16 cellular contexts compared by ENCODE assay signal in the genomic region with DNA sequence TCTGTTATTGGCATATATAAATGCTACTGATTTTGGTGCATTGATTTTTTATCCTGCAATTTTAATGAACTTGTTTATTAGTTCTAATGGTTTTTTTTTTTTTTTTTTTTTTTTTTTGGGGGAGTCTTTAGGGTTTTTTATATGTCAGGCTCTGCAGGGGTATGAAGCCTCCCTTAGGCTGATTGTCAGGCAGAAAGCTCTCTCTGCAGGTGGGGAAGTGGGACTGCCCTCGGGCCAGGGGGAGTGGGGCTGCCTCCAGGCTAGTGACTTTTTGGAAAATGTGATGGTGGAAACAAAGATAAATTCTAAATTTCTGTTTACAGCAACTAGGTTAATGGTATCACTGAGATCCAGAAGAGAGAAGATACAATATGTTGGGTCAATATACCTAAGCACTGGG. TPM values are rescaled to one million over a fixed set of nuclear protein-coding genes. Genes with fewer than 3 reads are reported as not detected.
DNase-seq lines count a peak whose midpoint lies in the region; ATAC-seq, FAIRE-seq and TF ChIP-seq lines count a peak whose summit lies in the region.
"Had no signal": no experiment of that assay in that cellular context is flagged by ENCODE, and none has a peak within 500 bp of the region (broad histone marks: within the 10 kb centered on the region; RNA-seq: fewer than 3 reads in every experiment).

No MANE protein-coding gene starts in this region.

- H3K4ac ChIP-seq in H1 (replicated peaks; ENCODE audit: insufficient read length, low read depth, low read length): no peak overlapping the region

- no peaks in the 10 kb centered on the region for H3K79me1 ChIP-seq in H1 (ENCODE audit: low read depth, low read length)

- H4K91ac ChIP-seq in H1 (replicated peaks; ENCODE audit: insufficient read length, low read length): no peak overlapping the region

- H2BK5ac ChIP-seq in H1 (ENCODE audit: low read depth, low read length): no peak overlapping the region

- no peak overlapping the region for H2BK15ac ChIP-seq in H1 (ENCODE audit: low read length)

- H3K9ac ChIP-seq in H1 (replicated peaks in 1 of 4; ENCODE audit: extremely low read depth in 1 of 4, low read depth in 3 of 4, low read length in 3 of 4): no peak overlapping the region
- H3K9ac ChIP-seq in kidney (ENCODE audit: low read length in 2 of 2): no peak overlapping the region

- H3K4me1 ChIP-seq in H1 (replicated peaks in 1 of 4; ENCODE audit: control insufficient read depth in 3 of 4, insufficient read depth in 4 of 4, low read length in 3 of 4) (peaks cover 0 to 5% (median 0%) of the 10 kb centered on the region in 4 experiments; a peak in 1 of 7 replicates), kidney (ENCODE audit: control insufficient read depth in 1 of 2, insufficient read depth in 1 of 2, low read depth in 1 of 2, low read length in 2 of 2) (no peaks in the 10 kb centered on the region), osteoblast (ENCODE audit: insufficient read depth, low read length) (no peaks in the 10 kb centered on the region)
- H3K4me1 ChIP-seq: HAP-1 had no signal

- no peak for ATAC-seq in GM21515 (IDR thresholded peaks at IDR 0.05; ENCODE audit: unreplicated experiment)

- H3K36me3 ChIP-seq in H1 (ENCODE audit: control insufficient read depth in 2 of 4, insufficient read depth in 4 of 4, low read length in 3 of 4) (no peaks in the 10 kb centered on the region), kidney (ENCODE audit: control insufficient read depth in 1 of 2, insufficient read depth in 2 of 2, low read length in 2 of 2) (no peaks in the 10 kb centered on the region), osteoblast (ENCODE audit: insufficient read depth, low read length) (no peaks in the 10 kb centered on the region)
- H3K36me3 ChIP-seq: HAP-1 had no signal

- H2BK120ac ChIP-seq in H1 (replicated peaks; ENCODE audit: low read depth, low read length): no peak overlapping the region

- H3K9me3 ChIP-seq in H1 (ENCODE audit: insufficient read depth in 2 of 2, low read depth in 1 of 2, low read length in 1 of 2) (no peaks in the 10 kb centered on the region), kidney (ENCODE audit: control insufficient read depth in 1 of 2, low read length in 2 of 2) (no peaks in the 10 kb centered on the region), osteoblast (ENCODE audit: low read depth, low read length) (no peaks in the 10 kb centered on the region)
- H3K9me3 ChIP-seq: HAP-1 had no signal

- 54% methylated on average over 1 of the region's 1 CpG; no CpG with 5 or more reads in 1 of the 2 experiments for WGBS in H1 (ENCODE audit: extremely low coverage in 1 of 2, insufficient coverage in 1 of 2, insufficient read length in 1 of 2, insufficient replicate concordance in 2 of 2, low coverage in 1 of 2, low lambda C conversion rate in 2 of 2, missing lambda C conversion rate in 1 of 2), 2 experiments

- no peak overlapping the region for H2BK12ac ChIP-seq in H1 (ENCODE audit: low read depth, low read length)

- no peak overlapping the region for H3K56ac ChIP-seq in H1 (replicated peaks; ENCODE audit: insufficient read length, low read depth, low read length)

- H3K4me3 ChIP-seq in H1 (ENCODE audit: extremely low read depth in 1 of 4, insufficient read depth in 2 of 4, low read depth in 3 of 4, low read length in 4 of 4): no peak overlapping the region
- H3K4me3 ChIP-seq in kidney (ENCODE audit: low read length in 2 of 2): no peak overlapping the region
- no peak overlapping the region for H3K4me3 ChIP-seq in osteoblast (ENCODE audit: insufficient read depth, low read length)
- H3K4me3 ChIP-seq: HAP-1 had no signal

- TF ChIP-seq CTCF in H1 (IDR thresholded peaks at IDR 0.05; ENCODE audit: control extremely low read depth in 1 of 3, insufficient read depth in 1 of 3, low read depth in 1 of 3, low read length in 3 of 3) (no peak), kidney (IDR thresholded peaks at IDR 0.05; ENCODE audit: borderline replicate concordance, extremely low read depth, insufficient read depth) (no peak), osteoblast (IDR thresholded peaks at IDR 0.05; ENCODE audit: extremely low read depth, low read depth, low read length) (no peak)

- no peak overlapping the region for H2AK5ac ChIP-seq in H1 (ENCODE audit: low read depth, low read length)

- no peaks in the 10 kb centered on the region for H3K27me3 ChIP-seq in H1 (replicated peaks in 1 of 4; ENCODE audit: control insufficient read depth in 3 of 4, extremely low read depth in 1 of 4, insufficient read depth in 3 of 4, low read length in 3 of 4)
- no peaks in the 10 kb centered on the region for H3K27me3 ChIP-seq in osteoblast (ENCODE audit: insufficient read depth, low read length)

- no peak overlapping the region for H3K18ac ChIP-seq in H1 (ENCODE audit: extremely low read depth, low read length)

- POLR2A ChIA-PET in H1 (lab: Charles Lee; ENCODE audit: partially characterized antibody): no interaction called here

- H3K79me2 ChIP-seq in H1 (ENCODE audit: control insufficient read depth in 1 of 2, insufficient read depth in 2 of 2, low read length in 2 of 2) (no peaks in the 10 kb centered on the region), osteoblast (ENCODE audit: insufficient read depth, low read length) (no peaks in the 10 kb centered on the region)

- H3K4me2 ChIP-seq in H1 (ENCODE audit: insufficient read depth in 1 of 2, low read depth in 2 of 2, low read length in 2 of 2) (no peak overlapping the region), osteoblast (ENCODE audit: insufficient read depth, low read length) (no peak overlapping the region)

- H4K8ac ChIP-seq in H1 (ENCODE audit: extremely low read depth, insufficient read depth, low read length): no peak overlapping the region

- no peaks in the 10 kb centered on the region for H3K23me2 ChIP-seq in H1 (ENCODE audit: low read depth, low read length)

- H3K27ac ChIP-seq in H1 (ENCODE audit: low read depth, low read length): no peak overlapping the region
- H3K27ac ChIP-seq in kidney (ENCODE audit: low read depth in 2 of 2, low read length in 2 of 2): no peak overlapping the region
- H3K27ac ChIP-seq in osteoblast (ENCODE audit: low read depth, low read length): no peak overlapping the region

- no peak for FAIRE-seq in H1 (lab: Jason Lieb, UNC)
- peak; percentile 3 for FAIRE-seq in kidney (lab: Jason Lieb, UNC)
- no peak for FAIRE-seq in H54 (lab: Jason Lieb, UNC)
- FAIRE-seq: GM12892 had no signal

- H4K5ac ChIP-seq in H1 (ENCODE audit: insufficient read length, low read depth, low read length): no peak overlapping the region

- CTCF ChIA-PET in H1 (lab: Charles Lee; ENCODE audit: partially characterized antibody): no interaction called here

- peak; percentile 49 to 73 for DNase-seq in NCI-H2081 (lab: John Stamatoyannopoulos, UW)
- DNase-seq in H1 (ENCODE audit: low read depth in 1 of 2, low spot score in 2 of 2): no peak
- DNase-seq in kidney: no peak
- DNase-seq in osteoblast (ENCODE audit: insufficient read length, low spot score, missing footprints): no peak
- DNase-seq in H54 (ENCODE audit: insufficient read length, low spot score): no peak
- DNase-seq: C1 segment of cervical spinal cord, Calu3, COR-L47, DMS53, DMS79 treated with DMSO at 0.1 percent for 48 hours, GOT3, HFFc6 had no signal

- H4K20me1 ChIP-seq in H1 (replicated peaks in 1 of 2; ENCODE audit: control insufficient read depth in 1 of 2, insufficient read depth in 2 of 2, low read length in 2 of 2) (no peaks in the 10 kb centered on the region), osteoblast (ENCODE audit: insufficient read depth, low read length) (no peaks in the 10 kb centered on the region)

- no peak overlapping the region for H3K14ac ChIP-seq in H1 (ENCODE audit: insufficient read length)

- peak; percentile 35 to 41 for TF ChIP-seq RAD21 in H1 (IDR thresholded peaks at IDR 0.05 in 1 of 2, conservative IDR thresholded peaks at IDR 0.05 in 1 of 2; ENCODE audit: low read depth in 2 of 2, low read length in 2 of 2)

- no peak overlapping the region for H2AFZ ChIP-seq in H1 (ENCODE audit: low read length)
- no peak overlapping the region for H2AFZ ChIP-seq in osteoblast (ENCODE audit: low read length)

- intact Hi-C loops in kidney (cut with DNase I): no loop called here

- no peak overlapping the region for H2BK20ac ChIP-seq in H1 (ENCODE audit: low read length)

- no peak for TF ChIP-seq EP300 in H1 (IDR thresholded peaks at IDR 0.05; ENCODE audit: borderline replicate concordance in 1 of 2, low read depth in 2 of 2, low read length in 2 of 2)

- TF ChIP-seq POLR2A in H1 (IDR thresholded peaks at IDR 0.05; ENCODE audit: control extremely low read depth in 1 of 2, low read depth in 2 of 2, low read length in 2 of 2) (no peak), H54 (IDR thresholded peaks at IDR 0.05; ENCODE audit: low read depth, low read length) (no peak)

- no peak overlapping the region for H3K23ac ChIP-seq in H1 (ENCODE audit: insufficient read length)

TF ChIP-seq in H1, 55 proteins besides CTCF, POLR2A, EP300 and RAD21:
- TF ChIP-seq CBX5 (IDR thresholded peaks at IDR 0.05; ENCODE audit: low read depth, low read length): no peak
- TF ChIP-seq CHD2 (IDR thresholded peaks at IDR 0.05; ENCODE audit: low read length): no peak
- TF ChIP-seq GTF2F1 (IDR thresholded peaks at IDR 0.05; ENCODE audit: borderline replicate concordance, low read depth, low read length): no peak
- TF ChIP-seq TEAD4 (IDR thresholded peaks at IDR 0.05; ENCODE audit: low read depth, low read length): no peak
- TF ChIP-seq SP4 (IDR thresholded peaks at IDR 0.05; ENCODE audit: low read length): no peak
- no peak for TF ChIP-seq ZNF274 (IDR thresholded peaks at IDR 0.05; ENCODE audit: borderline replicate concordance, extremely low read depth, low read length)
- no peak for TF ChIP-seq CTBP2 (IDR thresholded peaks at IDR 0.05; ENCODE audit: borderline replicate concordance, insufficient read depth, insufficient read length, low read length)
- TF ChIP-seq SRF (IDR thresholded peaks at IDR 0.05; ENCODE audit: low read depth, low read length): no peak
- no peak for TF ChIP-seq SP1 (IDR thresholded peaks at IDR 0.05; ENCODE audit: low read depth, low read length)
- TF ChIP-seq TAF7 (optimal IDR thresholded peaks at IDR 0.05; ENCODE audit: borderline replicate concordance, low read depth, low read length): no peak
- no peak for TF ChIP-seq POLR2AphosphoS5 (IDR thresholded peaks at IDR 0.05; ENCODE audit: low read depth, low read length)

RNA-seq across cellular contexts. Expression of gene NAALADL2, which starts 14.4 kb away (rescaled TPM):
- 0.22 and 0.69 TPM in 2 replicates for total RNA-seq in H1 (2021; fragmentation: NEBNext Ultra II Directional; extraction: Animal tissue kit (Norgen Biotek cat#: 25700))
- polyA plus RNA-seq in H1 (2011; rRNA removed) (0.12 and 0.30 TPM in 2 replicates), kidney (ENCODE audit: insufficient read depth, low read depth, low replicate concordance) (2.0 TPM)
- 0.37 TPM for polyA plus RNA-seq in H1 (2011; cell fraction: cytosol; rRNA removed)
- 0.30 TPM for polyA plus RNA-seq in H1 (2011; cell fraction: nucleus; rRNA removed)
- 0.35 to 1.3 TPM (median 0.60 TPM) in 4 replicates for polyA plus RNA-seq in H1 (2012, experiment 1 of 2)
- not detected for polyA plus RNA-seq in H1 (2012, experiment 2 of 2)
- 0.59 TPM for polyA plus RNA-seq in H1 (2013, experiment 1 of 2)
- 0.77 TPM for polyA plus RNA-seq in H1 (2013, experiment 2 of 2)
- polyA minus RNA-seq in H1 (2011; rRNA and poly(A)+ RNA removed): 2.4 TPM in 2 replicates
- polyA minus RNA-seq in H1 (2011; cell fraction: cytosol; rRNA and poly(A)+ RNA removed): not detected
- polyA minus RNA-seq in H1 (2011; cell fraction: nucleus; rRNA and poly(A)+ RNA removed): 6.9 TPM
- total RNA-seq in kidney (20.2 TPM), osteoblast (22.1 and 23.5 TPM in 2 replicates)
- total RNA-seq: CD4-positive, alpha-beta memory T cell had no signal
- polyA plus RNA-seq: CD4-positive, alpha-beta memory T cell had no signal

Comparison
In these comparisons a context has a peak if more than half of its experiments do, and no peak if none do; other contexts are left out.
1. DNase-seq: peak in NCI-H2081 (2 of 2); none in H1 (0 of 2), kidney (single experiment), osteoblast (single experiment) and H54 (single experiment).
2. RNA of gene NAALADL2, which starts 14.4 kb away (total RNA-seq): 22.1 to 23.5 TPM in osteoblast and 20.2 TPM in kidney (single experiment); 0.22 to 0.69 TPM in H1; every median in the first group is over 10 times any median in the second.